Comparison of ENCODE assay signal across 22 cellular contexts in genomic region chr14:100955201-100955600, GRCh38. TPM values are rescaled to one million over a fixed set of nuclear protein-coding genes. Genes with fewer than 3 reads are reported as not detected.
DNase-seq lines count a peak whose midpoint lies in the region; ATAC-seq and TF ChIP-seq lines count a peak whose summit lies in the region.
"Had no signal": no experiment of that assay in that cellular context is flagged by ENCODE, and none has a peak within 500 bp of the region (broad histone marks: within the 10 kb centered on the region; RNA-seq: fewer than 3 reads in every experiment).

No MANE protein-coding gene starts in this region.

- H3K9me3 Mint-ChIP-seq in natural killer cell = no peaks in the 10 kb centered on the region
- H3K9me3 Mint-ChIP-seq: activated CD4-positive, alpha-beta T cell treated with anti-CD3 and anti-CD28 coated beads, Interleukin-2, amount 10 ng/mL, durations not matched to agents 24 days and 14 days had no signal

- no peak overlapping the region for H3K27ac Mint-ChIP-seq in natural killer cell
- H3K27ac Mint-ChIP-seq: activated CD4-positive, alpha-beta T cell treated with anti-CD3 and anti-CD28 coated beads, Interleukin-2, amount 10 ng/mL, durations not matched to agents 24 days and 14 days had no signal

- DNase-seq in AG20443 (ENCODE audit: low spot score) (peak; percentile 23), M059J (ENCODE audit: low read depth) (peak; percentile 76), cardiac fibroblast (ENCODE audit: low read depth in 2 of 2) (peak; percentile 2 to 61), kidney glomerular epithelial cell (lab: John Stamatoyannopoulos, UW) (peak; percentile 14), natural killer cell (no peak), NCI-H2029 (lab: John Stamatoyannopoulos, UW) (no peak), SK-N-DZ (ENCODE audit: low spot score) (no peak)
- DNase-seq: activated CD4-positive, alpha-beta T cell treated with anti-CD3 and anti-CD28 coated beads, Interleukin-2, amount 10 ng/mL, durations not matched to agents 24 days and 14 days; activated gamma-delta T cell; amniotic stem cell; Caco-2; NCI-H1436; right cardiac atrium; stimulated activated naive CD8-positive, alpha-beta T cell treated with anti-CD3 and anti-CD28 coated beads, Interleukin-15, Interleukin-2, amounts not matched to agents 100 U/mL and 50 U/mL, for 24 hours had no signal

- no peaks in the 10 kb centered on the region for H3K36me3 Mint-ChIP-seq in natural killer cell

- H3K27me3 Mint-ChIP-seq in natural killer cell (ENCODE audit: low read depth in 2 of 2) = peaks cover 9 to 11% of the 10 kb centered on the region in 2 donors

- no peak overlapping the region for H3K4me3 ChIP-seq in cardiac fibroblast (replicated peaks in 1 of 2; ENCODE audit: low read depth in 2 of 2, low read length in 2 of 2)
- H3K4me3 ChIP-seq: gastroesophageal sphincter, GM12878 had no signal

- TF ChIP-seq CTCF in cardiac fibroblast (IDR thresholded peaks at IDR 0.05; ENCODE audit: low read depth, low read length) (no peak), natural killer cell (IDR thresholded peaks at IDR 0.05) (no peak)

- intact Hi-C loops in natural killer cell (cut with micrococcal nuclease) = no loop called here

- H3K4me3 Mint-ChIP-seq in natural killer cell = no peak overlapping the region
- H3K4me3 Mint-ChIP-seq: activated CD4-positive, alpha-beta T cell treated with anti-CD3 and anti-CD28 coated beads, Interleukin-2, amount 10 ng/mL, durations not matched to agents 24 days and 14 days had no signal

- H3K4me1 Mint-ChIP-seq in natural killer cell = no peaks in the 10 kb centered on the region
- H3K4me1 Mint-ChIP-seq: activated CD4-positive, alpha-beta T cell treated with anti-CD3 and anti-CD28 coated beads, Interleukin-2, amount 10 ng/mL, durations not matched to agents 24 days and 14 days had no signal

- ATAC-seq in GM21423 (IDR thresholded peaks at IDR 0.05; ENCODE audit: unreplicated experiment) = no peak
- no peak for ATAC-seq in natural killer cell
- ATAC-seq: gastroesophageal sphincter; GM12878; left lobe of liver; Panc1; right cardiac atrium; stimulated activated naive CD8-positive, alpha-beta T cell treated with anti-CD3 and anti-CD28 coated beads, Interleukin-15, Interleukin-2, amounts not matched to agents 100 U/mL and 50 U/mL, for 24 hours had no signal

RNA-seq across cellular contexts. Expression of gene RTL1, which starts 51.7 kb away (rescaled TPM):
- 0.02 TPM in 1 of 2 replicates, not detected in the other for total RNA-seq in M059J (2014; rRNA removed; shearing (Covaris generic))
- total RNA-seq in natural killer cell = not detected
- polyA plus RNA-seq in SK-N-DZ (2014; cell fraction: cytosol; rRNA removed) = not detected in 2 replicates
- not detected in 2 replicates for polyA plus RNA-seq in SK-N-DZ (2014; cell fraction: nucleus; rRNA removed)
- total RNA-seq: activated CD4-positive, alpha-beta T cell treated with anti-CD3 and anti-CD28 coated beads, Interleukin-2, amount 10 ng/mL, durations not matched to agents 24 days and 14 days; Caco-2; G401; GM12878; HT-29; left lobe of liver; right cardiac atrium; ureter had no signal
- polyA plus RNA-seq: GM12878 had no signal

Comparison
In these comparisons a context has a peak if more than half of its experiments do, and no peak if none do; other contexts are left out.
1. DNase-seq: peak in AG20443 (single experiment), M059J (single experiment), cardiac fibroblast (2 of 2) and kidney glomerular epithelial cell (single experiment); none in natural killer cell (single experiment), NCI-H2029 (single experiment) and SK-N-DZ (single experiment).